Comparison of ENCODE assay signal across 9 cellular contexts in the genomic region with DNA sequence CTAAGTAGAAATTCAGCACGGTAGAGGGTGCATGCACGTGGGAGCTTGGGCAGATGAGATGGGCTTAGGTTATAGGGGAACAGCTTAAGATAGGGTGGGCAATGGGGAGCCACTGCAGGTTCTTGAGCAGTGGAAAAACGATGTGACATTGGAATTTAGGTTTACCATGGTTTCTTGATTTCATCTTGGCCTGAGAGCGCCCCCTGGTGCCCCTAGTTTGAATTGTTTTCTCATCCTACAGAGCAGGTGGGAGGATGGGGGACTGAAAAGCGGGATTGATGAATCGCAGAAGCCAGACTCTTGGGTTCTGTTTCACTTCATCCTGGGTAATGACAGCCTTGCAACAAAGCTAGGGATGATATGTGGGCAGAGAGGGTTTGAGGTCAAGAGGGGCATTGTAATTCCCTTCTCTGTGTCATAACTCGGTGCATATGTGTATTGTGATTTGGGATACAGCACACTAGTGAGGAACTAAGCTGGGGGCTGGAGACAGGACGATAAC. TPM values are rescaled to one million over a fixed set of nuclear protein-coding genes. Genes with fewer than 3 reads are reported as not detected.
DNase-seq lines count a peak whose midpoint lies in the region; ATAC-seq and TF ChIP-seq lines count a peak whose summit lies in the region.
"Had no signal": no experiment of that assay in that cellular context is flagged by ENCODE, and none has a peak within 500 bp of the region (broad histone marks: within the 10 kb centered on the region; RNA-seq: fewer than 3 reads in every experiment).

No MANE protein-coding gene starts in this region.

- peaks cover 25% of the 10 kb centered on the region for H3K4me1 Mint-ChIP-seq in GM23338
- peaks cover 18% of the 10 kb centered on the region for H3K4me1 Mint-ChIP-seq in activated CD8-positive, alpha-beta T cell treated with anti-CD3 and anti-CD28 coated beads for 36 hours (ENCODE audit: low read depth)

- H3K27ac ChIP-seq in GM23338 (ENCODE audit: low read depth) = no peak overlapping the region
- H3K27ac ChIP-seq in effector memory CD4-positive, alpha-beta T cell (ENCODE audit: insufficient read depth, low read length, poor library complexity, severe bottlenecking) = no peak overlapping the region

- no peaks in the 10 kb centered on the region for H3K9me3 ChIP-seq in effector memory CD4-positive, alpha-beta T cell (ENCODE audit: control insufficient read depth, low read length)

- ATAC-seq in GM23338 (peak; percentile 2; the same call in 2 of the 3 replicates), GM18870 (IDR thresholded peaks at IDR 0.05; ENCODE audit: unreplicated experiment) (no peak)
- ATAC-seq in activated CD8-positive, alpha-beta T cell treated with anti-CD3 and anti-CD28 coated beads for 36 hours = no peak

- H3K27me3 Mint-ChIP-seq in GM23338 (ENCODE audit: insufficient read depth, low read depth, poor library complexity) = peaks cover 20% of the 10 kb centered on the region
- peaks cover 3% of the 10 kb centered on the region for H3K27me3 Mint-ChIP-seq in activated CD8-positive, alpha-beta T cell treated with anti-CD3 and anti-CD28 coated beads for 36 hours

- CTCF ChIA-PET in activated CD8-positive, alpha-beta T cell treated with anti-CD3 and anti-CD28 coated beads for 36 hours (lab: Charles Lee) = interaction anchor here (0.7 to 11.4 kb wide), 47 partner anchors 9 to 406 kb away, joined by 3 to 201 read pairs (median 5); a partner anchor contains a TSS

- no peaks in the 10 kb centered on the region for H3K9me2 ChIP-seq in GM23338 (ENCODE audit: insufficient read depth)

- H3K9me3 Mint-ChIP-seq in GM23338 = no peaks in the 10 kb centered on the region
- H3K9me3 Mint-ChIP-seq in activated CD8-positive, alpha-beta T cell treated with anti-CD3 and anti-CD28 coated beads for 36 hours = no peaks in the 10 kb centered on the region

- peak overlapping the region; percentile 79 for H2AFZ ChIP-seq in GM23338

- no peak overlapping the region; the same call in 2 of the 3 replicates for H3K4me3 Mint-ChIP-seq in GM23338
- no peak overlapping the region for H3K4me3 Mint-ChIP-seq in activated CD8-positive, alpha-beta T cell treated with anti-CD3 and anti-CD28 coated beads for 36 hours

- no peaks in the 10 kb centered on the region for H3K36me3 ChIP-seq in GM23338 (ENCODE audit: insufficient read depth)
- H3K36me3 ChIP-seq in effector memory CD4-positive, alpha-beta T cell (ENCODE audit: control insufficient read depth, insufficient read depth, low read length) = no peaks in the 10 kb centered on the region

- no peaks in the 10 kb centered on the region for H3K36me3 Mint-ChIP-seq in GM23338 (ENCODE audit: low read depth)
- H3K36me3 Mint-ChIP-seq in activated CD8-positive, alpha-beta T cell treated with anti-CD3 and anti-CD28 coated beads for 36 hours (ENCODE audit: low read depth) = no peaks in the 10 kb centered on the region

- POLR2A ChIA-PET in activated CD8-positive, alpha-beta T cell treated with anti-CD3 and anti-CD28 coated beads for 36 hours (lab: Charles Lee) = interaction anchor here (0.7 to 3.8 kb wide), 10 partner anchors 10 to 231 kb away, joined by 3 to 15 read pairs (median 3); a partner anchor contains a TSS

- TF ChIP-seq CTCF in AG09309 (IDR thresholded peaks at IDR 0.05; ENCODE audit: control insufficient read depth, insufficient read depth, low read depth, low read length, missing control alignments) (peak; percentile 72), GM23338 (conservative IDR thresholded peaks at IDR 0.05; ENCODE audit: low read depth in 2 of 2) (peak; percentile 88 to 92)
- TF ChIP-seq CTCF in activated CD8-positive, alpha-beta T cell treated with anti-CD3 and anti-CD28 coated beads for 36 hours (IDR thresholded peaks at IDR 0.05) = peak; percentile 90

- intact Hi-C loops in activated CD8-positive, alpha-beta T cell treated with anti-CD3 and anti-CD28 coated beads for 36 hours (cut with micrococcal nuclease) = loop anchor here (10.0 kb wide), 1 partner anchor 119 kb away; a partner anchor contains a TSS

- H4K20me1 ChIP-seq in GM23338 (replicated peaks; ENCODE audit: insufficient read depth) = no peaks in the 10 kb centered on the region

- no peak for DNase-seq in AG09309 (ENCODE audit: low read depth)
- DNase-seq in GM23338 (ENCODE audit: low spot score) = peak; percentile 95
- peak; percentile 54 for DNase-seq in NCI-H748 treated with DMSO at 0.1 percent for 48 hours (lab: John Stamatoyannopoulos, UW)
- peak; percentile 94 for DNase-seq in activated CD8-positive, alpha-beta T cell treated with anti-CD3 and anti-CD28 coated beads for 36 hours
- DNase-seq in effector memory CD4-positive, alpha-beta T cell = peak; percentile 51 to 71 (median 64)
- DNase-seq in mucosa of gallbladder (ENCODE audit: low spot score) = peak; percentile 75
- peak; percentile 48 to 58 for DNase-seq in stimulated activated CD8-positive, alpha-beta memory T cell treated with anti-CD3 and anti-CD28 coated beads, Interleukin-7, amount 100 ng/mL, for 4 hours (ENCODE audit: low read depth in 2 of 2)

- H3F3A ChIP-seq in GM23338 (replicated peaks; ENCODE audit: low read depth) = peaks cover 11% of the 10 kb centered on the region; the same call in 1 of the 2 replicates

- no peaks in the 10 kb centered on the region for H3K79me2 ChIP-seq in GM23338 (replicated peaks; ENCODE audit: insufficient read depth)

- peaks cover 28% of the 10 kb centered on the region for H3K4me1 ChIP-seq in GM23338 (ENCODE audit: insufficient read depth)
- H3K4me1 ChIP-seq in effector memory CD4-positive, alpha-beta T cell (ENCODE audit: control insufficient read depth, insufficient read depth, low read length, poor library complexity, severe bottlenecking) = peaks cover 25% of the 10 kb centered on the region

- H3K27me3 ChIP-seq in GM23338 (ENCODE audit: insufficient read depth) = 0 out of 2 replicates have a peak, but pooled peaks cover 6% of the 10 kb centered on the region
- no peaks in the 10 kb centered on the region for H3K27me3 ChIP-seq in effector memory CD4-positive, alpha-beta T cell (replicated peaks; ENCODE audit: control insufficient read depth, insufficient read depth, low read length, poor library complexity, severe bottlenecking)

- no peak overlapping the region for H3K27ac Mint-ChIP-seq in GM23338
- H3K27ac Mint-ChIP-seq in activated CD8-positive, alpha-beta T cell treated with anti-CD3 and anti-CD28 coated beads for 36 hours = no peak overlapping the region

- H3K4me3 ChIP-seq in AG09309 (ENCODE audit: control insufficient read depth, low read depth, low read length) (no peak overlapping the region), GM23338 (no peak overlapping the region)
- H3K4me3 ChIP-seq in effector memory CD4-positive, alpha-beta T cell (ENCODE audit: insufficient read depth, low read depth, low read length, poor library complexity, severe bottlenecking) = no peak overlapping the region

- 0 out of 2 replicates have a peak overlapping the region, but pooled peaks have one; percentile 11 for H3K4me2 ChIP-seq in GM23338

TF ChIP-seq in GM23338, 12 proteins besides CTCF, POLR2A, EP300 and RAD21:
- TF ChIP-seq ZNF331 (CRISPR knock-in tag; IDR thresholded peaks at IDR 0.05; ENCODE audit: low read depth) (no peak), CREB1 (CRISPR knock-in tag; IDR thresholded peaks at IDR 0.05; ENCODE audit: low read depth) (peak; percentile 49; the same call in 1 of the 2 replicates)

RNA-seq across cellular contexts. Expression of a gene that starts 6.7 kb away (rescaled TPM):
- total RNA-seq in GM23338 (2014; rRNA removed; shearing (Covaris generic)) = 79.5 and 139 TPM in 2 replicates
- 7.8 and 8.9 TPM in 2 replicates for polyA plus RNA-seq in GM23338 (2016; fragmentation: Nextera tagmentation; extraction: Ambion mirVana)
- total RNA-seq in activated CD8-positive, alpha-beta T cell treated with anti-CD3 and anti-CD28 coated beads for 36 hours = 1 to 10 TPM; 8.0 to 8.3 TPM
- 130 TPM for total RNA-seq in mucosa of gallbladder

RNA-seq across cellular contexts. Expression of a gene that starts 10.7 kb away (rescaled TPM):
- total RNA-seq in GM23338 (2014; rRNA removed; shearing (Covaris generic)) = 53.6 and 58.3 TPM in 2 replicates
- polyA plus RNA-seq in GM23338 (2016; fragmentation: Nextera tagmentation; extraction: Ambion mirVana) = 28.7 and 31.8 TPM in 2 replicates
- total RNA-seq in activated CD8-positive, alpha-beta T cell treated with anti-CD3 and anti-CD28 coated beads for 36 hours = 10 to 100 TPM; 30.2 to 31.9 TPM
- 36.4 TPM for total RNA-seq in mucosa of gallbladder

RNA-seq across cellular contexts. Expression of a gene that starts 17.1 kb away (rescaled TPM):
- total RNA-seq in GM23338 (2014; rRNA removed; shearing (Covaris generic)) = 1.9 and 3.0 TPM in 2 replicates
- polyA plus RNA-seq in GM23338 (2016; fragmentation: Nextera tagmentation; extraction: Ambion mirVana) = 1.8 and 1.9 TPM in 2 replicates
- not detected for total RNA-seq in activated CD8-positive, alpha-beta T cell treated with anti-CD3 and anti-CD28 coated beads for 36 hours
- total RNA-seq in mucosa of gallbladder = 32.9 TPM

RNA-seq across cellular contexts. Expression of a gene that starts 22.9 kb away (rescaled TPM):
- 0.03 TPM in 1 of 2 replicates, not detected in the other for total RNA-seq in GM23338 (2014; rRNA removed; shearing (Covaris generic))
- not detected in 2 replicates for polyA plus RNA-seq in GM23338 (2016; fragmentation: Nextera tagmentation; extraction: Ambion mirVana)
- not detected for total RNA-seq in activated CD8-positive, alpha-beta T cell treated with anti-CD3 and anti-CD28 coated beads for 36 hours
- not detected for total RNA-seq in mucosa of gallbladder
- total RNA-seq: skeletal muscle tissue had no signal

RNA-seq across cellular contexts. Expression of a gene that starts 57.9 kb away (rescaled TPM):
- 4.9 and 6.6 TPM in 2 replicates for total RNA-seq in GM23338 (2014; rRNA removed; shearing (Covaris generic))
- polyA plus RNA-seq in GM23338 (2016; fragmentation: Nextera tagmentation; extraction: Ambion mirVana) = 5.0 and 5.9 TPM in 2 replicates
- total RNA-seq in activated CD8-positive, alpha-beta T cell treated with anti-CD3 and anti-CD28 coated beads for 36 hours = under 1 TPM; 0.61 to 0.96 TPM
- 7.3 TPM for total RNA-seq in mucosa of gallbladder
